20 cellular contexts compared by ENCODE assay signal in genomic region chr18:22180722-22181121, GRCh38. TPM values are rescaled to one million over a fixed set of nuclear protein-coding genes. Genes with fewer than 3 reads are reported as not detected.
DNase-seq lines count a peak whose midpoint lies in the region; ATAC-seq and TF ChIP-seq lines count a peak whose summit lies in the region.
"Had no signal": no experiment of that assay in that cellular context is flagged by ENCODE, and none has a peak within 500 bp of the region (broad histone marks: within the 10 kb centered on the region; RNA-seq: fewer than 3 reads in every experiment).

No MANE protein-coding gene starts in this region.

- H3K9me3 Mint-ChIP-seq in nephron progenitor cell (no peaks in the 10 kb centered on the region), CD14-positive monocyte (peaks cover 0 to 7% (median 0%) of the 10 kb centered on the region in 7 donors)

- DNase-seq in heart right ventricle (no peak), left ventricle myocardium superior (no peak), esophagus muscularis mucosa (ENCODE audit: extremely low spot score) (peak; percentile 78), uterus (no peak), nephron progenitor cell (no peak), CD14-positive monocyte (ENCODE audit: low spot score) (no peak), GDM1 (lab: John Stamatoyannopoulos, UW) (no peak)
- DNase-seq: DMS53, EL, KG1, NCI-H1092 treated with DMSO at 0.1 percent for 48 hours, NCI-H146, NCI-H2029, NCI-H226, NCI-H510A treated with DMSO at 0.1 percent for 48 hours, NCI-H82, SHP77 treated with DMSO at 0.1 percent for 48 hours had no signal

- intact Hi-C loops in heart right ventricle (cut with DNase I) (loop anchor here in 1 of 10 donors (5.0 kb wide), 1 partner anchor 182 kb away; no protein-coding TSS in a partner anchor), left ventricle myocardium superior (cut with micrococcal nuclease) (loop anchor here (10.0 kb wide), 1 partner anchor 384 kb away; no protein-coding TSS in a partner anchor), esophagus muscularis mucosa (cut with DNase I) (no loop called here), uterus (cut with DNase I; ENCODE audit: low total_unique reads) (no loop called here), CD14-positive monocyte (cut with micrococcal nuclease) (no loop called here)

- H3K27me3 ChIP-seq in heart right ventricle, result peaks cover 0 to 47% (median 0%) of the 10 kb centered on the region in 7 donors
- H3K27me3 ChIP-seq in esophagus muscularis mucosa, result peaks cover 0 to 22% (median 0%) of the 10 kb centered on the region in 4 donors
- H3K27me3 ChIP-seq in mucosa of stomach (ENCODE audit: control insufficient read depth, insufficient read depth, low read length), result no peaks in the 10 kb centered on the region
- no peaks in the 10 kb centered on the region for H3K27me3 ChIP-seq in uterus

- no peak for TF ChIP-seq POLR2A in esophagus muscularis mucosa (IDR thresholded peaks at IDR 0.05; ENCODE audit: low read depth)
- no peak for TF ChIP-seq POLR2A in uterus (IDR thresholded peaks at IDR 0.05)

- H3K4me1 ChIP-seq in heart right ventricle (peaks cover 11 to 73% (median 57%) of the 10 kb centered on the region in 9 donors), esophagus muscularis mucosa (peaks cover 0 to 21% (median 11%) of the 10 kb centered on the region in 4 donors), mucosa of stomach (ENCODE audit: control insufficient read depth, insufficient read depth, low read length) (peaks cover 42% of the 10 kb centered on the region), uterus (peaks cover 5 to 6% of the 10 kb centered on the region in 2 donors)

- H3K9me3 ChIP-seq in heart right ventricle (no peaks in the 10 kb centered on the region), esophagus muscularis mucosa (no peaks in the 10 kb centered on the region), mucosa of stomach (ENCODE audit: control insufficient read depth, low read length) (no peaks in the 10 kb centered on the region), uterus (no peaks in the 10 kb centered on the region)

- no peak for TF ChIP-seq EP300 in esophagus muscularis mucosa (IDR thresholded peaks at IDR 0.05)

- H3K27ac Mint-ChIP-seq in nephron progenitor cell, result no peak overlapping the region
- no peak overlapping the region for H3K27ac Mint-ChIP-seq in CD14-positive monocyte

- H3K9ac ChIP-seq in mucosa of stomach (ENCODE audit: low read length), result peak overlapping the region; percentile 87

- peak overlapping the region in 6 of 10 donors; percentile 3 to 97 (median 76) for H3K4me3 ChIP-seq in heart right ventricle
- H3K4me3 ChIP-seq in esophagus muscularis mucosa, result no peak overlapping the region
- no peak overlapping the region for H3K4me3 ChIP-seq in mucosa of stomach (ENCODE audit: low read length)
- H3K4me3 ChIP-seq in uterus, result no peak overlapping the region

- H3K4me1 Mint-ChIP-seq in nephron progenitor cell (peaks cover 15% of the 10 kb centered on the region), CD14-positive monocyte (no peaks in the 10 kb centered on the region)

- H3K36me3 Mint-ChIP-seq in nephron progenitor cell (ENCODE audit: low read depth), result peaks cover 5% of the 10 kb centered on the region
- H3K36me3 Mint-ChIP-seq in CD14-positive monocyte, result peaks cover 0 to 7% of the 10 kb centered on the region in 2 donors

- peak overlapping the region; percentile 3 to 99 (median 70) for H3K27ac ChIP-seq in heart right ventricle
- no peak overlapping the region for H3K27ac ChIP-seq in esophagus muscularis mucosa (replicated peaks in 1 of 4)
- peak overlapping the region; percentile 99 to 100 for H3K27ac ChIP-seq in uterus
- H3K27ac ChIP-seq: C4-2B had no signal

- TF ChIP-seq CTCF in heart right ventricle (IDR thresholded peaks at IDR 0.05) (no peak), esophagus muscularis mucosa (IDR thresholded peaks at IDR 0.05) (no peak), uterus (IDR thresholded peaks at IDR 0.05) (no peak), nephron progenitor cell (IDR thresholded peaks at IDR 0.05) (no peak), CD14-positive monocyte (IDR thresholded peaks at IDR 0.05) (no peak)

- ATAC-seq in heart right ventricle (no peak), left ventricle myocardium superior (no peak)

- no peak overlapping the region for H3K4me3 Mint-ChIP-seq in nephron progenitor cell
- H3K4me3 Mint-ChIP-seq in CD14-positive monocyte, result no peak overlapping the region

- H3K36me3 ChIP-seq in heart right ventricle (peaks cover 0 to 85% (median 35%) of the 10 kb centered on the region in 9 donors), esophagus muscularis mucosa (peaks cover 0 to 73% (median 29%) of the 10 kb centered on the region in 4 donors), mucosa of stomach (ENCODE audit: control insufficient read depth, insufficient read depth, low read length) (peaks cover 23% of the 10 kb centered on the region), uterus (no peaks in the 10 kb centered on the region)

- H3K27me3 Mint-ChIP-seq in nephron progenitor cell (ENCODE audit: low read depth, poor library complexity), result peaks cover 70% of the 10 kb centered on the region
- peaks cover 41 to 48% (median 44%) of the 10 kb centered on the region in 3 donors for H3K27me3 Mint-ChIP-seq in CD14-positive monocyte (ENCODE audit: low read depth in 3 of 3)

- WGBS in heart right ventricle, 2 donors, result 29 to 50% methylated on average over 6 of the region's 6 CpGs
- 81% methylated on average over 6 of the region's 6 CpGs for WGBS in esophagus muscularis mucosa

RNA-seq across cellular contexts. Expression of gene GATA6, which starts 11.3 kb away (rescaled TPM):
- 10 to 100 TPM; 54.6 to 99.5 (median 73.4) TPM for total RNA-seq in heart right ventricle
- 10 to 100 TPM; 36.7 to 46.5 TPM for polyA plus RNA-seq in heart right ventricle
- 62.3 TPM for total RNA-seq in left ventricle myocardium superior
- total RNA-seq in esophagus muscularis mucosa, result 10 to 100 TPM in 2 of 4 donors, 1 to 10 TPM in 2; 6.6 to 35.5 (median 12.5) TPM
- total RNA-seq in uterus, result 10 to 100 TPM; 28.2 to 59.6 (median 39.5) TPM
- under 1 TPM in 1 of 2 donors, not detected in 1; 0.04 TPM for polyA plus RNA-seq in CD14-positive monocyte
- total RNA-seq: OCI-LY7 had no signal

Comparison
In these comparisons a context has a peak if more than half of its experiments do, and no peak if none do; other contexts are left out.
1. H3K27ac ChIP-seq: peak in heart right ventricle (10 of 10) and uterus (2 of 2); none in esophagus muscularis mucosa (0 of 4).
2. H3K4me3 ChIP-seq: peak in heart right ventricle (6 of 10); none in esophagus muscularis mucosa (0 of 4), mucosa of stomach (single experiment) and uterus (0 of 2).